In genomic region chr17:72465191-72466024, GRCh38 we compare ENCODE assay signal across 8 cellular contexts.
DNase-seq lines count a peak whose midpoint lies in the region; ATAC-seq and TF ChIP-seq lines count a peak whose summit lies in the region.

No MANE protein-coding gene starts in this region.

- H3K27ac ChIP-seq in RWPE1, result peak overlapping the region; percentile 76
- H3K27ac ChIP-seq in right atrium auricular region, result no peak overlapping the region

- CTCF ChIA-PET in RWPE1 (lab: Yijun Ruan, JAX), result interaction anchor here (0.6 to 1.0 kb wide), 2 partner anchors 45 to 270 kb away, joined by 3 read pairs; no protein-coding TSS in a partner anchor

- H3K4me3 ChIP-seq in GM12865 (ENCODE audit: low read depth, low read length) (no peak overlapping the region), kidney epithelial cell (ENCODE audit: low read depth, low read length) (peak overlapping the region; percentile 16), right atrium auricular region (no peak overlapping the region)

- no peaks in the 10 kb centered on the region for H3K4me1 ChIP-seq in right atrium auricular region

- DNase-seq in GM12865 (ENCODE audit: low read depth) (peak; percentile 87), RWPE1 (ENCODE audit: low spot score) (peak; percentile 91), kidney epithelial cell (ENCODE audit: low read depth) (peak; percentile 96), right atrium auricular region (ENCODE audit: low spot score) (no peak), GM19238 (ENCODE audit: insufficient read length, low spot score) (no peak), NCI-H2227 treated with DMSO at 0.1 percent for 48 hours (lab: John Stamatoyannopoulos, UW) (no peak)

- no peaks in the 10 kb centered on the region for H3K9me3 ChIP-seq in right atrium auricular region

- H3K36me3 ChIP-seq in kidney epithelial cell (ENCODE audit: control insufficient read depth, insufficient read depth, low read length), result no peaks in the 10 kb centered on the region
- H3K36me3 ChIP-seq in right atrium auricular region, result no peaks in the 10 kb centered on the region

- POLR2A ChIA-PET in RWPE1 (lab: Yijun Ruan, JAX; ENCODE audit: low non-redundant PET), result no interaction called here

- ATAC-seq in HG02943 (IDR thresholded peaks at IDR 0.05; ENCODE audit: low read depth, unreplicated experiment) (peak; percentile 37), GM18520 (IDR thresholded peaks at IDR 0.05; ENCODE audit: unreplicated experiment) (no peak)

- TF ChIP-seq CTCF in GM12865 (IDR thresholded peaks at IDR 0.05; ENCODE audit: insufficient read depth, low read depth, low read length, missing control alignments), result no peak
- TF ChIP-seq CTCF in RWPE1 (conservative IDR thresholded peaks at IDR 0.05; ENCODE audit: low read depth), result no peak
- no peak for TF ChIP-seq CTCF in kidney epithelial cell (IDR thresholded peaks at IDR 0.05; ENCODE audit: insufficient read depth, low read length, poor library complexity, severe bottlenecking)
- TF ChIP-seq CTCF in right atrium auricular region (IDR thresholded peaks at IDR 0.05), result no peak

- H3K27me3 ChIP-seq in kidney epithelial cell (ENCODE audit: control insufficient read depth, insufficient read depth, low read length) (no peaks in the 10 kb centered on the region), right atrium auricular region (no peaks in the 10 kb centered on the region)

Comparison
In these comparisons a context has a peak if more than half of its experiments do, and no peak if none do; other contexts are left out.
1. DNase-seq: peak in GM12865 (single experiment), RWPE1 (single experiment) and kidney epithelial cell (single experiment); none in right atrium auricular region (single experiment), GM19238 (single experiment) and NCI-H2227 treated with DMSO at 0.1 percent for 48 hours (single experiment).